8 cellular contexts compared by ENCODE assay signal in genomic region chr11:33256031-33256807, GRCh38. TPM values are rescaled to one million over a fixed set of nuclear protein-coding genes. Genes with fewer than 3 reads are reported as not detected.
A peak's percentile ranks its signal among the peaks of the same experiment; 100 is the strongest.
DNase-seq lines count a peak whose midpoint lies in the region; ATAC-seq and TF ChIP-seq lines count a peak whose summit lies in the region.

No MANE protein-coding gene starts in this region.

- 61% methylated on average over 12 of the region's 12 CpGs for WGBS in urinary bladder

- H3K4me3 ChIP-seq in BJ (ENCODE audit: low read depth, low read length) (peak overlapping the region; percentile 85), astrocyte of the cerebellum (ENCODE audit: low read depth, low read length) (peak overlapping the region; percentile 83), lower lobe of right lung (peak overlapping the region; percentile 84), urinary bladder (ENCODE audit: low read depth, low read length) (peak overlapping the region; percentile 76)

- H3K27me3 ChIP-seq in BJ (ENCODE audit: control insufficient read depth, insufficient read depth, low read length) = no peaks in the 10 kb centered on the region
- no peaks in the 10 kb centered on the region for H3K27me3 ChIP-seq in lower lobe of right lung (ENCODE audit: low read depth)

- H3K4me1 ChIP-seq in lower lobe of right lung (peaks cover 27% of the 10 kb centered on the region), urinary bladder (ENCODE audit: insufficient read depth) (no peaks in the 10 kb centered on the region)

- in situ Hi-C loops in KBM-7 (cut with MboI; ENCODE audit: low pct_unique_long_range_greater_than_20kb, low sequenced_read_pairs) = no loop called here
- in situ Hi-C loops in astrocyte of the cerebellum (cut with HindIII; ENCODE audit: low sequenced_read_pairs) = no loop called here

- no peak for TF ChIP-seq CTCF in BJ (IDR thresholded peaks at IDR 0.05; ENCODE audit: insufficient read depth, low read depth, low read length)
- TF ChIP-seq CTCF in astrocyte of the cerebellum (IDR thresholded peaks at IDR 0.05; ENCODE audit: low read depth, low read length, missing control alignments) = no peak
- TF ChIP-seq CTCF in lower lobe of right lung (IDR thresholded peaks at IDR 0.05) = no peak

- H3K27ac ChIP-seq in lower lobe of right lung = peak overlapping the region; percentile 100
- peak overlapping the region; percentile 100 for H3K27ac ChIP-seq in urinary bladder (ENCODE audit: low read depth)

- POLR2A ChIA-PET in BJ (lab: Charles Lee) = no interaction called here

- CTCF ChIA-PET in BJ (lab: Yijun Ruan, JAX) = interaction anchor here (1.1 kb wide), 1 partner anchor 13 kb away, joined by 4 read pairs; no protein-coding TSS in a partner anchor

- H3K9me3 ChIP-seq in lower lobe of right lung = no peaks in the 10 kb centered on the region

- DNase-seq in BJ (ENCODE audit: low read depth) (no peak), KBM-7 (peak; percentile 12), astrocyte of the cerebellum (ENCODE audit: low read depth) (no peak), lower lobe of right lung (no peak), GM19240 (ENCODE audit: insufficient read length, low spot score) (no peak), NCI-H1436 treated with DMSO at 0.1 percent for 48 hours (lab: John Stamatoyannopoulos, UW) (no peak)
- no peak for DNase-seq in activated effector memory CD4-positive, alpha-beta T cell treated with anti-CD3 and anti-CD28 coated beads, Interleukin-2, amount 50 U/mL, for 16 hours

- H3K36me3 ChIP-seq in BJ (ENCODE audit: control insufficient read depth, insufficient read depth, low read length) (no peaks in the 10 kb centered on the region), lower lobe of right lung (no peaks in the 10 kb centered on the region), urinary bladder (ENCODE audit: insufficient read depth) (no peaks in the 10 kb centered on the region)

- no peak for ATAC-seq in lower lobe of right lung

- intact Hi-C loops in lower lobe of right lung (cut with DNase I) = no loop called here

RNA-seq across cellular contexts. Expression of gene HIPK3, which starts 1.0 kb away (rescaled TPM):
- 18.9 and 26.3 TPM in 2 replicates for polyA plus RNA-seq in BJ (2011; rRNA removed)
- 78.6 and 91.4 TPM in 2 replicates for polyA minus RNA-seq in BJ (2011; rRNA and poly(A)+ RNA removed)
- 138 TPM for total RNA-seq in lower lobe of right lung
- total RNA-seq in urinary bladder = 242 TPM
- polyA plus RNA-seq in urinary bladder = 44.0 TPM
